19 cellular contexts compared by ENCODE assay signal in genomic region chr1:177615251-177615650, GRCh38.
"Had no signal": no experiment of that assay in that cellular context is flagged by ENCODE, and none has a peak within 500 bp of the region (broad histone marks: within the 10 kb centered on the region; RNA-seq: fewer than 3 reads in every experiment).

No MANE protein-coding gene starts in this region.

- H3K9me3 ChIP-seq: adrenal gland, gastrocnemius medialis, sigmoid colon, tibial artery, uterus had no signal

- H3K4me1 ChIP-seq: adrenal gland, spleen, tibial artery, uterus had no signal

- ATAC-seq: gastrocnemius medialis; left lobe of liver; stimulated activated naive CD8-positive, alpha-beta T cell treated with anti-CD3 and anti-CD28 coated beads, Interleukin-15, Interleukin-2, amounts not matched to agents 100 U/mL and 50 U/mL, for 24 hours had no signal

- H3K36me3 ChIP-seq: adrenal gland, gastrocnemius medialis, sigmoid colon, spleen, tibial artery, uterus, WERI-Rb-1 had no signal

- DNase-seq: activated CD4-positive, alpha-beta T cell treated with anti-CD3 and anti-CD28 coated beads for 1 hour; activated gamma-delta T cell; adrenal gland; effector memory CD4-positive, alpha-beta T cell; gastrocnemius medialis; head of caudate nucleus; kidney; nephron progenitor cell; nucleus accumbens; sigmoid colon; spleen; stimulated activated naive CD8-positive, alpha-beta T cell treated with anti-CD3 and anti-CD28 coated beads, Interleukin-15, Interleukin-2, amounts not matched to agents 100 U/mL and 50 U/mL, for 24 hours; substantia nigra; T-helper 2 cell; tibial artery; uterus; WERI-Rb-1 had no signal

- H3K27me3 ChIP-seq: adrenal gland, gastrocnemius medialis, sigmoid colon, spleen, tibial artery, uterus had no signal

- H3K27ac ChIP-seq: adrenal gland, gastrocnemius medialis, sigmoid colon, spleen, tibial artery, uterus, WERI-Rb-1 had no signal

- H3K4me3 ChIP-seq: adrenal gland, gastrocnemius medialis, lung, sigmoid colon, spleen, tibial artery, uterus had no signal
